Comparison of ENCODE assay signal across 8 cellular contexts in the genomic region with DNA sequence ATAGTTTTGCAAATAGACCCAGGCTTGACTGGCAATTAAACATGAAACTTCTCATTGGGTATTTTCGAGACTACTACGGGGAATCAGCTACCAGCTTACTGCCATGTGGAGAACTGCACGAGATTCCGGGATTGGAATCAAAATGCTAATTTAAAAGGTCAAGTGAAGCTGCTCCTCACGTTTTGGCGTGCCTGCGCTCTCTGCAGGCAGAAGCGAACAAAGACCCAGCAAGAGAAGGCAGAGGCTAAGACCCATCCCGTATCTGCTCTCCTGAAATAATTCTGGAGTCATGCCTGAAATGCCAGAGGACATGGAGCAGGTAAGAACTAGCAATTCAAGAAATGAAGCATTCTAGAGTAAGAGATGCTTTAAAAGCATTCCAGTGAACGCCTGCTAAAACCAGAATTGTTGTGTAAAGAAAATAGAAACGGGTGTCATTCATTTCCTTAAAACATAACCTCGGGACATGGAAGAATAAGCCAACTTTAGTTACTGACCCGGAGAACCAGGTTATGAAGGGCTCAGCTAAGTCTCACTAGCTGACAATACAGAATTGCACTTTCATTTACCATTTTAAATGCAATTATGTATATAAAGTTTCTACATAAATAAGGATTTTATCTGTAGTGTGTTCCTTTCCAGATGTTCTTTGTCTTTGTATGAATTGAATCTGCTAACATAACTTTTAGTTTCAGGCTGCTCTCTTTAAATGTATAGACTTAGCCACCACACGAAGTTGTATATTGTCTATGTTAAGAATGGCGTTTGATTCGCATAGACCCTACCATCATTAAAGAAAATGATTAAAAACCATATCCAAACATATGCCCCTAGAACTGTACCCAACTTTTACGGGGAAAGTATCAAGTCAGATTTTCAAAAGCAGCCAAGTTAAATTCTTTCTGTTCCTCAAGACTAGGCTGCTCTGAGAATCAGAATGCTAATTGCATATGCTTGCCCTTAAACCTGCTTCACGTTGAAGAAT. TPM values are rescaled to one million over a fixed set of nuclear protein-coding genes. Genes with fewer than 3 reads are reported as not detected.
A peak's percentile ranks its signal among the peaks of the same experiment; 100 is the strongest.
DNase-seq lines count a peak whose midpoint lies in the region; ATAC-seq lines count a peak whose summit lies in the region.

No MANE protein-coding gene starts in this region.

- no peaks in the 10 kb centered on the region for H3K36me3 ChIP-seq in esophagus (ENCODE audit: control insufficient read depth in 2 of 2, insufficient read depth in 2 of 2, low read length in 1 of 2)

- no peaks in the 10 kb centered on the region for H3K4me1 ChIP-seq in esophagus (ENCODE audit: control insufficient read depth in 2 of 2, insufficient read depth in 2 of 2, low read length in 1 of 2)

- no peaks in the 10 kb centered on the region for H3K9me3 Mint-ChIP-seq in activated CD8-positive, alpha-beta memory T cell treated with anti-CD3 and anti-CD28 coated beads, Interleukin-2, amount 10 ng/mL, durations not matched to agents 7 days and 5 days (ENCODE audit: low read depth)

- no peaks in the 10 kb centered on the region for H3K27me3 ChIP-seq in esophagus (ENCODE audit: control insufficient read depth in 1 of 2, insufficient read depth in 2 of 2, low read length in 2 of 2)

- peak overlapping the region; percentile 93 for H3K27ac Mint-ChIP-seq in activated CD8-positive, alpha-beta memory T cell treated with anti-CD3 and anti-CD28 coated beads, Interleukin-2, amount 10 ng/mL, durations not matched to agents 7 days and 5 days

- CTCF ChIA-PET in activated CD8-positive, alpha-beta memory T cell treated with anti-CD3 and anti-CD28 coated beads, Interleukin-2, amount 10 ng/mL, durations not matched to agents 7 days and 5 days (lab: Charles Lee), result interaction anchor here (0.8 to 2.0 kb wide), 5 partner anchors 11 to 44 kb away, joined by 3 to 7 read pairs (median 4); no protein-coding TSS in a partner anchor

- ATAC-seq in GM19043 (IDR thresholded peaks at IDR 0.05; ENCODE audit: low read depth, unreplicated experiment) (peak; percentile 11), HG02973 (IDR thresholded peaks at IDR 0.05; ENCODE audit: unreplicated experiment) (no peak)
- ATAC-seq in activated CD8-positive, alpha-beta memory T cell treated with anti-CD3 and anti-CD28 coated beads, Interleukin-2, amount 10 ng/mL, durations not matched to agents 7 days and 5 days, result no peak

- DNase-seq in AG08396 (ENCODE audit: low spot score), result peak; percentile 67
- DNase-seq in NCI-H226, result peak; percentile 44
- peak; percentile 63 for DNase-seq in activated CD8-positive, alpha-beta memory T cell treated with anti-CD3 and anti-CD28 coated beads, Interleukin-2, amount 10 ng/mL, durations not matched to agents 7 days and 5 days
- peak; percentile 62 for DNase-seq in mucosa of gallbladder (ENCODE audit: low spot score)

- H3K27ac ChIP-seq in esophagus (ENCODE audit: low read depth in 2 of 2, low read length in 1 of 2) (peak overlapping the region; percentile 55 to 96), temporal lobe (ENCODE audit: low read depth, low read length) (peak overlapping the region; percentile 92)

- H3K9me3 ChIP-seq in esophagus (ENCODE audit: control insufficient read depth in 2 of 2, insufficient read depth in 1 of 2, low read depth in 1 of 2, low read length in 1 of 2), result no peaks in the 10 kb centered on the region

- 1% methylated on average over 18 of the region's 18 CpGs for WGBS in esophagus, 2 donors

- peak overlapping the region; percentile 85 for H3K4me3 Mint-ChIP-seq in activated CD8-positive, alpha-beta memory T cell treated with anti-CD3 and anti-CD28 coated beads, Interleukin-2, amount 10 ng/mL, durations not matched to agents 7 days and 5 days

- peak overlapping the region; percentile 26 to 97 for H3K4me3 ChIP-seq in esophagus (ENCODE audit: low read depth in 1 of 2, low read length in 2 of 2)

- peaks cover 4% of the 10 kb centered on the region for H3K36me3 Mint-ChIP-seq in activated CD8-positive, alpha-beta memory T cell treated with anti-CD3 and anti-CD28 coated beads, Interleukin-2, amount 10 ng/mL, durations not matched to agents 7 days and 5 days

- peaks cover 23% of the 10 kb centered on the region for H3K4me1 Mint-ChIP-seq in activated CD8-positive, alpha-beta memory T cell treated with anti-CD3 and anti-CD28 coated beads, Interleukin-2, amount 10 ng/mL, durations not matched to agents 7 days and 5 days

- H3K27me3 Mint-ChIP-seq in activated CD8-positive, alpha-beta memory T cell treated with anti-CD3 and anti-CD28 coated beads, Interleukin-2, amount 10 ng/mL, durations not matched to agents 7 days and 5 days, result no peaks in the 10 kb centered on the region

RNA-seq across cellular contexts. Expression of a gene that starts 2.0 kb away (rescaled TPM):
- 100 to 1,000 TPM in 1 of 2 experiments, 10 to 100 TPM in 1; 74.1 to 104 TPM for total RNA-seq in activated CD8-positive, alpha-beta memory T cell treated with anti-CD3 and anti-CD28 coated beads, Interleukin-2, amount 10 ng/mL, durations not matched to agents 7 days and 5 days
- polyA plus RNA-seq in esophagus, result 10 to 100 TPM; 26.9 to 35.0 TPM
- total RNA-seq in mucosa of gallbladder (65.3 TPM), temporal lobe (28.8 TPM)

RNA-seq across cellular contexts. Expression of a gene that starts 43.0 kb away (rescaled TPM):
- 10 to 100 TPM; 82.2 to 87.7 TPM for total RNA-seq in activated CD8-positive, alpha-beta memory T cell treated with anti-CD3 and anti-CD28 coated beads, Interleukin-2, amount 10 ng/mL, durations not matched to agents 7 days and 5 days
- polyA plus RNA-seq in esophagus, result 1 to 10 TPM; 2.1 to 4.1 TPM
- 1.8 TPM for total RNA-seq in mucosa of gallbladder
- 2.2 TPM for total RNA-seq in temporal lobe

RNA-seq across cellular contexts. Expression of a gene that starts 43.5 kb away (rescaled TPM):
- total RNA-seq in activated CD8-positive, alpha-beta memory T cell treated with anti-CD3 and anti-CD28 coated beads, Interleukin-2, amount 10 ng/mL, durations not matched to agents 7 days and 5 days, result 10 to 100 TPM; 42.7 to 43.9 TPM
- 1 to 10 TPM; 4.8 to 5.4 TPM for polyA plus RNA-seq in esophagus
- total RNA-seq in mucosa of gallbladder (34.5 TPM), temporal lobe (15.0 TPM)

Comparison
In these comparisons a context has a peak if more than half of its experiments do, and no peak if none do; other contexts are left out.
1. RNA of a gene that starts 43.0 kb away (total RNA-seq): 82.2 to 87.7 TPM in activated CD8-positive, alpha-beta memory T cell treated with anti-CD3 and anti-CD28 coated beads, Interleukin-2, amount 10 ng/mL, durations not matched to agents 7 days and 5 days; 2.2 TPM in temporal lobe (single experiment) and 1.8 TPM in mucosa of gallbladder (single experiment); every median in the first group is over 10 times any median in the second.
2. Peak in every context shown above with its lines, with median percentiles within 50 percentile points of each other: DNase-seq.